ENCODE assay signal across 25 cellular contexts in genomic region chr7:83276250-83276649, GRCh38.
"Had no signal": no experiment of that assay in that cellular context is flagged by ENCODE, and none has a peak within 500 bp of the region (broad histone marks: within the 10 kb centered on the region; RNA-seq: fewer than 3 reads in every experiment).

No MANE protein-coding gene starts in this region.

- H3K27me3 ChIP-seq: Peyer's patch, SJSA1 had no signal

- DNase-seq: IMR-90, Kasumi-1, KG1, MV-4-11, NCI-H1048, NCI-H1105, NCI-H1417, NCI-H1436 treated with DMSO at 0.1 percent for 48 hours, NCI-H1694, NCI-H187 treated with DMSO at 0.1 percent for 48 hours, NCI-H2029 treated with DMSO at 0.1 percent for 48 hours, NCI-H2171 treated with DMSO at 0.1 percent for 48 hours, NCI-H345, NCI-H446 treated with DMSO at 0.1 percent for 48 hours, NCI-H524, NCI-H526 treated with DMSO at 0.1 percent for 48 hours, NCI-H748 treated with DMSO at 0.1 percent for 48 hours, PC-9, Peyer's patch, Right ventricle myocardium superior, RPMI8226, SIG-M5 had no signal

- H3K27ac ChIP-seq: PC-9, Peyer's patch, SJSA1, SK-N-MC had no signal

- H3K36me3 ChIP-seq: Peyer's patch, SJSA1 had no signal

- H3K4me1 ChIP-seq: Peyer's patch, SJSA1 had no signal

- H3K9me3 ChIP-seq: Peyer's patch, SJSA1 had no signal

- FAIRE-seq: HepG2 had no signal

- H3K4me3 ChIP-seq: PC-9, Peyer's patch, SJSA1, SK-N-MC had no signal

- H3K4me2 ChIP-seq: PC-9 had no signal

- H2AFZ ChIP-seq: PC-9 had no signal

- ATAC-seq: HepG2 had no signal
